Comparison of ENCODE assay signal across 1 cellular context in genomic region chr12:77049767-77050353, GRCh38.
A peak's percentile ranks its signal among the peaks of the same experiment; 100 is the strongest.
TF ChIP-seq lines count a peak whose summit lies in the region.

No MANE protein-coding gene starts in this region.

TF ChIP-seq in HepG2, 621 proteins besides CTCF, POLR2A, EP300 and RAD21 (continued from another document):
- TF ChIP-seq ZBTB43 (CRISPR knock-in tag; conservative IDR thresholded peaks at IDR 0.05) (no peak), ZFP36L1 (CRISPR knock-in tag; IDR thresholded peaks at IDR 0.05) (no peak), SMC3 (IDR thresholded peaks at IDR 0.05; ENCODE audit: low read length) (peak; percentile 50; the same call in 1 of the 2 replicates), ZNF205 (CRISPR knock-in tag; IDR thresholded peaks at IDR 0.05) (0 out of 2 replicates have a peak, but pooled peaks have one; percentile 71), ELK4 (CRISPR knock-in tag; IDR thresholded peaks at IDR 0.05; ENCODE audit: borderline replicate concordance) (no peak), BHLHE40 (IDR thresholded peaks at IDR 0.05; ENCODE audit: low read length) (peak; percentile 78), ATF3 (CRISPR knock-in tag; IDR thresholded peaks at IDR 0.05) (no peak), NFATC3 (CRISPR knock-in tag; IDR thresholded peaks at IDR 0.05) (no peak)
